16 cellular contexts compared by ENCODE assay signal in the genomic region with DNA sequence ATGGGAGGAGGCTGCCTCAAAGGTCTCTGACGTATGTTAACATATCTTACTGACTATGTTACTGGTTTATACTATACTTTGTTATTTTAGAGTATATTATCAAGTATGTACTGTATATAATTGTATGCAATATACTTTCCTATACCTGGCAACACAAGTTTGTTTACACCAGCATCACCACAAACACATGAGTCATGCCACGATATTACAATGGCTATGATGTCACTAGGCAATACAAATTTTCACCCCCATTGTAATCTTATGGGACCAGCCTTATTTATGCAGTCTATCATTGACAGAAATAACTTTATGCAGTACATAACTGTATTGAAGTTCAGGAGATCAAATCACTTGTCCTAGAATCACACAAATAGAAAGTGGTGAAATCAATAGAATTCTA.
DNase-seq lines count a peak whose midpoint lies in the region; ATAC-seq, FAIRE-seq and TF ChIP-seq lines count a peak whose summit lies in the region.
"Had no signal": no experiment of that assay in that cellular context is flagged by ENCODE, and none has a peak within 500 bp of the region (broad histone marks: within the 10 kb centered on the region; RNA-seq: fewer than 3 reads in every experiment).

No MANE protein-coding gene starts in this region.

- intact Hi-C loops in IMR-90 (cut with micrococcal nuclease) = no loop called here

- no peak overlapping the region for H3K23ac ChIP-seq in IMR-90 (ENCODE audit: low read depth, low read length)

- no peak overlapping the region for H3K4me3 ChIP-seq in IMR-90 (ENCODE audit: insufficient read depth, low read depth, low read length)
- H3K4me3 ChIP-seq in SK-N-SH (ENCODE audit: low read depth in 2 of 2, low read length in 1 of 2) = no peak overlapping the region
- H3K4me3 ChIP-seq: GM12878, HAP-1 had no signal

- H3K4me1 ChIP-seq in IMR-90 (ENCODE audit: control insufficient read depth, insufficient read depth, low read length) (no peaks in the 10 kb centered on the region), SK-N-SH (ENCODE audit: control insufficient read depth in 1 of 2, insufficient read depth in 2 of 2, low read depth in 1 of 2, low read length in 1 of 2) (no peaks in the 10 kb centered on the region; a peak in 1 of 4 replicates)
- H3K4me1 ChIP-seq: Caco-2, HAP-1 had no signal

- H3K36me3 ChIP-seq in IMR-90 (ENCODE audit: control insufficient read depth, insufficient read depth, low read length) = no peaks in the 10 kb centered on the region
- H3K36me3 ChIP-seq in SK-N-SH (replicated peaks in 1 of 2; ENCODE audit: control insufficient read depth in 1 of 2, insufficient read depth in 2 of 2, low read length in 1 of 2) = no peaks in the 10 kb centered on the region
- H3K36me3 ChIP-seq: HAP-1 had no signal

- H2AK5ac ChIP-seq in IMR-90 (ENCODE audit: low read depth, low read length) = no peak overlapping the region

- peak overlapping the region; percentile 31 for H3K27ac Mint-ChIP-seq in osteocyte (ENCODE audit: unreplicated experiment)
- H3K27ac Mint-ChIP-seq: CD14-positive monocyte; CD8-positive, alpha-beta T cell; HFFc6 had no signal

- no peak for DNase-seq in GM12891 (ENCODE audit: insufficient read length, low spot score)
- DNase-seq in IMR-90 = peak; percentile 11
- DNase-seq in dermis blood vessel endothelial cell = peak; percentile 39
- DNase-seq in osteocyte (ENCODE audit: extremely low spot score, unreplicated experiment) = no peak
- DNase-seq in MV-4-11 (lab: John Stamatoyannopoulos, UW) = no peak
- no peak for DNase-seq in SIG-M5 treated with dmso at 0.1 percent for 504 hours (lab: John Stamatoyannopoulos, UW; ENCODE audit: unreplicated experiment)
- no peak for DNase-seq in SK-N-SH
- DNase-seq: Caco-2; CD8-positive, alpha-beta T cell; HFFc6; KG1 had no signal

- no peaks in the 10 kb centered on the region for H3K79me1 ChIP-seq in IMR-90 (ENCODE audit: low read depth in 1 of 2, low read length in 2 of 2)

- H4K20me1 ChIP-seq in IMR-90 (ENCODE audit: insufficient read depth, low read length) = no peaks in the 10 kb centered on the region
- no peaks in the 10 kb centered on the region for H4K20me1 ChIP-seq in SK-N-SH (ENCODE audit: insufficient read depth)

- no peak overlapping the region for H3K18ac ChIP-seq in IMR-90 (ENCODE audit: low read depth, low read length)

- H2BK15ac ChIP-seq in IMR-90 (ENCODE audit: low read depth, low read length) = no peak overlapping the region

- no peaks in the 10 kb centered on the region for H3K79me2 ChIP-seq in SK-N-SH (ENCODE audit: insufficient read depth)

- H3K14ac ChIP-seq in IMR-90 (replicated peaks; ENCODE audit: low read depth, low read length) = no peak overlapping the region

- peaks cover 4% of the 10 kb centered on the region for H3F3A ChIP-seq in SK-N-SH (replicated peaks; ENCODE audit: insufficient read depth)

- H3K4me1 Mint-ChIP-seq in osteocyte (ENCODE audit: unreplicated experiment) = peaks cover 25% of the 10 kb centered on the region
- H3K4me1 Mint-ChIP-seq: CD14-positive monocyte had no signal

- H3K4me2 ChIP-seq in IMR-90 (ENCODE audit: low read depth, low read length) = no peak overlapping the region
- no peak overlapping the region for H3K4me2 ChIP-seq in SK-N-SH

- H2BK5ac ChIP-seq in IMR-90 (ENCODE audit: low read depth, low read length, poor library complexity, severe bottlenecking) = no peak overlapping the region

- no CpG with 5 or more reads among the region's 2 CpGs for WGBS in IMR-90 (ENCODE audit: extremely low coverage in 2 of 2, insufficient read length in 1 of 2), 2 experiments
- WGBS in SK-N-SH (ENCODE audit: low lambda C conversion rate) = 69% methylated on average over 2 of the region's 2 CpGs

- TF ChIP-seq EP300 in SK-N-SH (IDR thresholded peaks at IDR 0.05; ENCODE audit: borderline replicate concordance in 1 of 2, low read depth in 1 of 2, low read length in 1 of 2) = no peak

- no peak overlapping the region for H4K5ac ChIP-seq in IMR-90 (ENCODE audit: low read depth, low read length)

- H3K27me3 ChIP-seq in IMR-90 (ENCODE audit: control insufficient read depth, insufficient read depth, low read length) (no peaks in the 10 kb centered on the region), SK-N-SH (ENCODE audit: insufficient read depth) (no peaks in the 10 kb centered on the region)

- POLR2A ChIA-PET in IMR-90 (lab: Charles Lee; ENCODE audit: unreplicated experiment) (no interaction called here), SK-N-SH (lab: Yijun Ruan, JAX) (no interaction called here)

- TF ChIP-seq POLR2A in GM12891 (IDR thresholded peaks at IDR 0.05; ENCODE audit: low read depth, low read length) = no peak
- no peak for TF ChIP-seq POLR2A in IMR-90 (IDR thresholded peaks at IDR 0.05; ENCODE audit: low read depth, low read length)

- dilution Hi-C loops in IMR-90 (cut with HindIII; ENCODE audit: low sequenced_read_pairs, unreplicated experiment) = no loop called here

- H2AK9ac ChIP-seq in IMR-90 (replicated peaks; ENCODE audit: low read depth, low read length, poor library complexity) = no peak overlapping the region

- BruUV-seq in IMR-90 (replicated peaks; lab: Mats Ljungman, UMichigan) = no TSS peak

- CTCF ChIA-PET in IMR-90 (lab: Yijun Ruan, JAX) (no interaction called here), SK-N-SH (lab: Yijun Ruan, JAX) (no interaction called here)

- peaks cover 3% of the 10 kb centered on the region for H3K36me3 Mint-ChIP-seq in osteocyte (ENCODE audit: unreplicated experiment)
- H3K36me3 Mint-ChIP-seq: CD14-positive monocyte; CD8-positive, alpha-beta T cell had no signal

- no peak overlapping the region for H3K9ac ChIP-seq in IMR-90 (ENCODE audit: low read depth, low read length)
- no peak overlapping the region for H3K9ac ChIP-seq in SK-N-SH

- no peaks in the 10 kb centered on the region for H3K9me2 ChIP-seq in SK-N-SH

- no peak overlapping the region for H3K4ac ChIP-seq in IMR-90 (ENCODE audit: low read depth, low read length)

- no peak overlapping the region for H4K91ac ChIP-seq in IMR-90 (ENCODE audit: insufficient read depth, low read depth, low read length)

- H3K9me3 ChIP-seq in IMR-90 (ENCODE audit: control insufficient read depth, insufficient read depth, low read length) = no peaks in the 10 kb centered on the region
- no peaks in the 10 kb centered on the region for H3K9me3 ChIP-seq in SK-N-SH
- H3K9me3 ChIP-seq: HAP-1 had no signal

- in situ Hi-C loops in IMR-90 (cut with MboI; ENCODE audit: low sequenced_read_pairs) = no loop called here

- no peaks in the 10 kb centered on the region for H3K27me3 Mint-ChIP-seq in osteocyte (ENCODE audit: unreplicated experiment)

- no peak overlapping the region for H3K27ac ChIP-seq in IMR-90 (ENCODE audit: insufficient read depth, low read length)
- no peak overlapping the region for H3K27ac ChIP-seq in SK-N-SH (ENCODE audit: low read depth in 2 of 2, low read length in 1 of 2)

- peak; percentile 62 for FAIRE-seq in GM12891 (lab: Jason Lieb, UNC)
- FAIRE-seq: GM12878, H1, HTR-8/SVneo had no signal

- TF ChIP-seq RAD21 in IMR-90 (IDR thresholded peaks at IDR 0.05; ENCODE audit: low read length) = no peak
- TF ChIP-seq RAD21 in SK-N-SH (IDR thresholded peaks at IDR 0.05; ENCODE audit: low read length) = no peak

- H2AFZ ChIP-seq in IMR-90 (replicated peaks; ENCODE audit: low read length, poor library complexity) = no peak overlapping the region
- H2AFZ ChIP-seq in SK-N-SH (ENCODE audit: low read depth) = no peak overlapping the region

- TF ChIP-seq CTCF in IMR-90 (conservative IDR thresholded peaks at IDR 0.05; ENCODE audit: low read depth, low read length) (no peak), osteocyte (IDR thresholded peaks at IDR 0.05) (no peak), SK-N-SH (IDR thresholded peaks at IDR 0.05) (no peak)

- no peak overlapping the region for H3K56ac ChIP-seq in IMR-90 (ENCODE audit: extremely low read depth, insufficient read depth, low read length)

- ATAC-seq in IMR-90 (ENCODE audit: low read depth) = no peak
- ATAC-seq: CD8-positive, alpha-beta T cell; GM12878 had no signal

- no peak overlapping the region for H3K4me3 Mint-ChIP-seq in osteocyte (ENCODE audit: unreplicated experiment)
- H3K4me3 Mint-ChIP-seq: CD14-positive monocyte; CD8-positive, alpha-beta T cell; HFFc6 had no signal

- no peak overlapping the region for H4K8ac ChIP-seq in IMR-90 (ENCODE audit: low read depth in 2 of 2, low read length in 2 of 2)

- no peaks in the 10 kb centered on the region for H3K9me3 Mint-ChIP-seq in osteocyte (ENCODE audit: unreplicated experiment)
- H3K9me3 Mint-ChIP-seq: CD14-positive monocyte, HFFc6 had no signal

- H2BK20ac ChIP-seq in IMR-90 (ENCODE audit: low read depth, low read length) = no peak overlapping the region

- no peaks in the 10 kb centered on the region for H3K9me1 ChIP-seq in IMR-90 (ENCODE audit: insufficient read depth, low read length)

- H2BK120ac ChIP-seq in IMR-90 (ENCODE audit: low read depth, low read length) = no peak overlapping the region

TF ChIP-seq in GM12891, 5 proteins besides CTCF, POLR2A, EP300 and RAD21:
- TF ChIP-seq TAF1 (IDR thresholded peaks at IDR 0.05; ENCODE audit: low read depth, low read length) (no peak), SPI1 (IDR thresholded peaks at IDR 0.05; ENCODE audit: low read depth, low read length) (no peak), POU2F2 (IDR thresholded peaks at IDR 0.05; ENCODE audit: low read depth, low read length) (no peak)

TF ChIP-seq in IMR-90, 13 proteins besides CTCF, POLR2A, EP300 and RAD21:
- TF ChIP-seq CEBPB (IDR thresholded peaks at IDR 0.05; ENCODE audit: low read depth, low read length) = no peak
- no peak for TF ChIP-seq MXI1 (IDR thresholded peaks at IDR 0.05; ENCODE audit: borderline replicate concordance, low read depth, low read length)
- no peak for TF ChIP-seq NFE2L2 (IDR thresholded peaks at IDR 0.05; ENCODE audit: low read depth, low read length)
TF ChIP-seq in IMR-90: peak in this region for 0.

TF ChIP-seq in SK-N-SH, 30 proteins besides CTCF, POLR2A, EP300 and RAD21:
- no peak for TF ChIP-seq IRF3 (IDR thresholded peaks at IDR 0.05; ENCODE audit: low read depth, low read length)

Comparison
In these comparisons a context has a peak if more than half of its experiments do, and no peak if none do; other contexts are left out.
1. DNase-seq: peak in IMR-90 (single experiment) and dermis blood vessel endothelial cell (single experiment); none in GM12891 (single experiment), osteocyte (single experiment), MV-4-11 (single experiment), SIG-M5 treated with dmso at 0.1 percent for 504 hours (single experiment) and SK-N-SH (single experiment).